In the genomic region with DNA sequence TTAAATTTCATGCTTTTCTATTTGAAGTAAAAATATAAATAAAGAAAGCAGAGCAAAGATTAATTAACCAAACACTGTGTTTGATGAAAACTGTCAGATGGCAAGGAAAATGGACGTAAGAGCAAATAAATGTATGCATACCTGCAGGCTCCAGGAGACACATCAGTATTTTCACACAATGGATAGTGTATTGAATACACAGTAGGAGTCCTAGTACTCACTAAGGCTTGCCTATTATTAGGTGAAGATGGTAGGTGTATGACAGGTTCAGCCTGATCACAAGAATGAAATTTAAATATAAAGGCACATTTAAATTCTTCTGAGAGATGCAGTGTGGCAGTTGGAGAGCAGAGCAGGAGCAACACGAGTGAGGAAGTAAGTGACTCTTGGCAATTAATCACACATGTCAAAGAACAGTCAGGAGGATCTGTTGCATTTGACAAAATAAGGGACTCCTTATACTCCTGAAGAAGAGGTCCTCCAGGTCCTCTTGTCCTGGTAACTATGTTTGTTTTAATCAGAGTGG, we compare ENCODE assay signal across 26 cellular contexts.
A peak's percentile ranks its signal among the peaks of the same experiment; 100 is the strongest.
DNase-seq lines count a peak whose midpoint lies in the region; ATAC-seq and TF ChIP-seq lines count a peak whose summit lies in the region.
"Had no signal": no experiment of that assay in that cellular context is flagged by ENCODE, and none has a peak within 500 bp of the region (broad histone marks: within the 10 kb centered on the region; RNA-seq: fewer than 3 reads in every experiment).

No MANE protein-coding gene starts in this region.

- peaks cover 5% of the 10 kb centered on the region for H3K4me1 ChIP-seq in H9 (ENCODE audit: insufficient read depth, low read length)
- peaks cover 30% of the 10 kb centered on the region; the same call in 1 of the 2 replicates for H3K4me1 ChIP-seq in iPS-20b (ENCODE audit: insufficient read depth, low read length)
- no peaks in the 10 kb centered on the region for H3K4me1 ChIP-seq in upper lobe of left lung
- H3K4me1 ChIP-seq: body of pancreas, HAP-1, lower lobe of right lung, psoas muscle, stomach, tibial artery had no signal

- no peak overlapping the region for H4K91ac ChIP-seq in H9 (ENCODE audit: insufficient read length, low read depth, low read length)

- H3T11ph ChIP-seq in H9 (ENCODE audit: low read length) = no peak overlapping the region

- H3K79me1 ChIP-seq in H9 (ENCODE audit: insufficient read depth, low read depth, low read length, poor library complexity, severe bottlenecking) = no peaks in the 10 kb centered on the region

- H3K36me3 ChIP-seq in iPS-20b (ENCODE audit: insufficient read depth, low read depth, low read length) (no peaks in the 10 kb centered on the region), upper lobe of left lung (no peaks in the 10 kb centered on the region)
- H3K36me3 ChIP-seq: HAP-1, lower lobe of right lung, stomach, tibial artery had no signal

- H3K14ac ChIP-seq in H9 (ENCODE audit: insufficient read depth, low read length) = no peak overlapping the region

- H3K9me3 ChIP-seq in H9 (ENCODE audit: control insufficient read depth, low read depth, low read length) = no peaks in the 10 kb centered on the region
- H3K9me3 ChIP-seq in iPS-20b (ENCODE audit: insufficient read depth, low read depth, low read length) = no peaks in the 10 kb centered on the region
- H3K9me3 ChIP-seq in upper lobe of left lung = no peaks in the 10 kb centered on the region
- H3K9me3 ChIP-seq: body of pancreas, HAP-1, lower lobe of right lung, psoas muscle, stomach, tibial artery had no signal

- no peak overlapping the region for H3K18ac ChIP-seq in H9 (ENCODE audit: insufficient read length, low read depth, low read length)

- H3K79me2 ChIP-seq in H9 (ENCODE audit: insufficient read depth, low read length) = no peaks in the 10 kb centered on the region

- H3K4me3 Mint-ChIP-seq in H9 = no peak overlapping the region; a peak in 1 of 5 replicates
- H3K4me3 Mint-ChIP-seq: central memory CD8-positive, alpha-beta T cell; effector memory CD8-positive, alpha-beta T cell; naive thymus-derived CD4-positive, alpha-beta T cell had no signal

- H3K27ac ChIP-seq in H9 (ENCODE audit: insufficient read length, low read depth, low read length) (peak overlapping the region; percentile 41), iPS-20b (ENCODE audit: low read length) (no peak overlapping the region), upper lobe of left lung (no peak overlapping the region)
- H3K27ac ChIP-seq: body of pancreas, lower lobe of right lung, psoas muscle, stomach, tibial artery had no signal

- peaks cover 44 to 54% of the 10 kb centered on the region in 2 experiments for H3K4me1 Mint-ChIP-seq in H9
- H3K4me1 Mint-ChIP-seq: central memory CD8-positive, alpha-beta T cell; naive thymus-derived CD4-positive, alpha-beta T cell had no signal

- no peak for ATAC-seq in upper lobe of left lung (ENCODE audit: low FRiP score in 2 of 2)
- ATAC-seq: body of pancreas; effector memory CD8-positive, alpha-beta T cell; lower lobe of right lung; naive thymus-derived CD4-positive, alpha-beta T cell; psoas muscle had no signal

- TF ChIP-seq POLR2A in NB4 (IDR thresholded peaks at IDR 0.05; ENCODE audit: extremely low read depth, insufficient read length) (no peak), upper lobe of left lung (IDR thresholded peaks at IDR 0.05) (no peak)

- H2AK5ac ChIP-seq in H9 (ENCODE audit: insufficient read length, low read length) = no peak overlapping the region

- H3K23ac ChIP-seq in H9 (ENCODE audit: insufficient read length, low read depth, low read length) = no peak overlapping the region

- H2BK120ac ChIP-seq in H9 (ENCODE audit: low read depth, low read length, poor library complexity, severe bottlenecking) = no peak overlapping the region

- no peak overlapping the region for H4K5ac ChIP-seq in H9 (ENCODE audit: insufficient read length, low read depth, low read length)

- TF ChIP-seq CTCF in H9 (conservative IDR thresholded peaks at IDR 0.05) = no peak
- TF ChIP-seq CTCF in NB4 (IDR thresholded peaks at IDR 0.05; ENCODE audit: low read depth, low read length) = no peak
- no peak for TF ChIP-seq CTCF in upper lobe of left lung (IDR thresholded peaks at IDR 0.05)

- TF ChIP-seq EP300 in upper lobe of left lung (IDR thresholded peaks at IDR 0.05) = no peak

- peak overlapping the region; percentile 47 for H3K4me2 ChIP-seq in H9 (ENCODE audit: insufficient read depth, insufficient read length, low read length)

- 0 out of 7 replicates have a peak, but pooled peaks cover 0 to 4% (median 0%) of the 10 kb centered on the region in 3 experiments for H3K36me3 Mint-ChIP-seq in H9 (ENCODE audit: insufficient read depth in 1 of 3, low read depth in 3 of 3)
- H3K36me3 Mint-ChIP-seq: naive thymus-derived CD4-positive, alpha-beta T cell had no signal

- WGBS in H9 (ENCODE audit: extremely low coverage, insufficient read length, low lambda C conversion rate) = no CpG with 5 or more reads among the region's 2 CpGs
- WGBS in upper lobe of left lung, 2 donors = 21 to 41% methylated on average over 2 of the region's 2 CpGs

- H3K27me3 ChIP-seq in H9 (ENCODE audit: insufficient read depth, low read length) (no peaks in the 10 kb centered on the region), iPS-20b (ENCODE audit: insufficient read depth, low read length) (no peaks in the 10 kb centered on the region), upper lobe of left lung (no peaks in the 10 kb centered on the region)
- H3K27me3 ChIP-seq: body of pancreas, stomach, tibial artery had no signal

- H3K23me2 ChIP-seq in H9 (ENCODE audit: insufficient read length, low read depth, low read length, poor library complexity, severe bottlenecking) = no peaks in the 10 kb centered on the region

- H3K9ac ChIP-seq in H9 (ENCODE audit: extremely low read depth, insufficient read length, low read length) = no peak overlapping the region
- no peak overlapping the region for H3K9ac ChIP-seq in iPS-20b (ENCODE audit: low read depth, low read length)

- H4K8ac ChIP-seq in H9 (replicated peaks; ENCODE audit: insufficient read length, low read depth, low read length) = no peak overlapping the region

- H3K4ac ChIP-seq in H9 (ENCODE audit: low read depth, low read length) = no peak overlapping the region

- no peak overlapping the region for H2BK15ac ChIP-seq in H9 (ENCODE audit: low read depth, low read length)

- DNase-seq in H9 (no peak), NB4 (ENCODE audit: low read depth) (peak; percentile 1), NCI-H69 (lab: John Stamatoyannopoulos, UW) (peak; percentile 64), upper lobe of left lung (no peak), HuH-7 (ENCODE audit: low spot score) (no peak), T-helper 9 cell (no peak)
- DNase-seq: activated CD4-positive, alpha-beta T cell treated with anti-CD3 and anti-CD28 coated beads, Interleukin-2, amount 50 U/mL, for 4 hours; activated naive CD4-positive, alpha-beta T cell; body of pancreas; DMS79; effector memory CD8-positive, alpha-beta T cell; erythroblast; KG1; lower lobe of right lung; MM.1S; naive thymus-derived CD4-positive, alpha-beta T cell; NCI-H1436 treated with DMSO at 0.1 percent for 48 hours; NCI-H774; nucleus accumbens; psoas muscle; stimulated activated CD4-positive, alpha-beta T cell treated with anti-CD3 and anti-CD28 coated beads, Interleukin-4, amount 100 ng/mL, for 1 hour; stomach; tibial artery had no signal

- no peak overlapping the region for H2BK12ac ChIP-seq in H9 (ENCODE audit: insufficient read length, low read depth, low read length)

- H3K4me3 ChIP-seq in NB4 (ENCODE audit: low read depth, low read length) (no peak overlapping the region), iPS-20b (ENCODE audit: low read length) (peak overlapping the region; percentile 20; the same call in 1 of the 2 replicates), upper lobe of left lung (no peak overlapping the region)
- H3K4me3 ChIP-seq: body of pancreas, HAP-1, lower lobe of right lung, psoas muscle, stomach, tibial artery had no signal

- peak overlapping the region in 2 of 3 experiments; percentile 63 to 90; a peak in 3 of 7 replicates for H3K27ac Mint-ChIP-seq in H9
- H3K27ac Mint-ChIP-seq: effector memory CD8-positive, alpha-beta T cell; naive thymus-derived CD4-positive, alpha-beta T cell had no signal

- H3K56ac ChIP-seq in H9 (ENCODE audit: insufficient read length, low read depth, low read length) = no peak overlapping the region

- H3K27me3 Mint-ChIP-seq in H9 (ENCODE audit: low read depth) = no peaks in the 10 kb centered on the region
- H3K27me3 Mint-ChIP-seq: naive thymus-derived CD4-positive, alpha-beta T cell had no signal

- no peaks in the 10 kb centered on the region for H3K9me3 Mint-ChIP-seq in H9
- H3K9me3 Mint-ChIP-seq: central memory CD8-positive, alpha-beta T cell; effector memory CD8-positive, alpha-beta T cell; naive thymus-derived CD4-positive, alpha-beta T cell had no signal

- H2BK20ac ChIP-seq in H9 (ENCODE audit: low read depth, low read length, poor library complexity, severe bottlenecking) = no peak overlapping the region

- no peak overlapping the region for H2BK5ac ChIP-seq in H9 (ENCODE audit: insufficient read length, low read length)

- no peaks in the 10 kb centered on the region for H4K20me1 ChIP-seq in H9 (ENCODE audit: control insufficient read depth, insufficient read depth, insufficient read length)

- no peak overlapping the region for H2AFZ ChIP-seq in H9 (ENCODE audit: low read length)

Comparison
In these comparisons a context has a peak if more than half of its experiments do, and no peak if none do; other contexts are left out.
1. DNase-seq: peak in NB4 (single experiment) and NCI-H69 (single experiment); none in H9 (single experiment), upper lobe of left lung (0 of 2), HuH-7 (single experiment) and T-helper 9 cell (single experiment).